Comparison of ENCODE assay signal across 16 cellular contexts in genomic region chr2:15840173-15840572, GRCh38.
"Had no signal": no experiment of that assay in that cellular context is flagged by ENCODE, and none has a peak within 500 bp of the region (broad histone marks: within the 10 kb centered on the region; RNA-seq: fewer than 3 reads in every experiment).

No MANE protein-coding gene starts in this region.

- DNase-seq: activated CD8-positive, alpha-beta T cell treated with anti-CD3 and anti-CD28 coated beads, Interleukin-2, amount 10 ng/mL, durations not matched to agents 7 days and 5 days; activated naive CD4-positive, alpha-beta T cell treated with Interleukin-2 at 50 U/mL for 16 hours; caudate nucleus; effector memory CD8-positive, alpha-beta T cell; foreskin fibroblast; islet precursor cell; left ventricle myocardium superior; nephron progenitor cell; psoas muscle; stimulated activated CD4-positive, alpha-beta T cell treated with anti-CD3 and anti-CD28 coated beads, Interleukin-12 subunit alpha, Interleukin-12 subunit beta, amount 100 ng/mL, for 4 hours; stimulated activated naive CD4-positive, alpha-beta T cell treated with Interleukin-2 at 50 U/mL for 16 hours; T-helper 1 cell; upper lobe of left lung had no signal

- H3K4me3 ChIP-seq: esophagus muscularis mucosa, psoas muscle, upper lobe of left lung had no signal

- ATAC-seq: activated CD8-positive, alpha-beta T cell treated with anti-CD3 and anti-CD28 coated beads, Interleukin-2, amount 10 ng/mL, durations not matched to agents 7 days and 5 days; effector memory CD8-positive, alpha-beta T cell; left ventricle myocardium superior; psoas muscle; sciatic nerve had no signal

- H3K27ac ChIP-seq: esophagus muscularis mucosa, psoas muscle, upper lobe of left lung, VCaP had no signal

- H3K4me1 ChIP-seq: esophagus muscularis mucosa, psoas muscle, upper lobe of left lung had no signal

- H3K36me3 ChIP-seq: esophagus muscularis mucosa, upper lobe of left lung had no signal

- H3K9me3 ChIP-seq: esophagus muscularis mucosa, psoas muscle, upper lobe of left lung had no signal

- H3K27me3 ChIP-seq: esophagus muscularis mucosa, upper lobe of left lung had no signal
